28 cellular contexts compared by ENCODE assay signal in the genomic region with DNA sequence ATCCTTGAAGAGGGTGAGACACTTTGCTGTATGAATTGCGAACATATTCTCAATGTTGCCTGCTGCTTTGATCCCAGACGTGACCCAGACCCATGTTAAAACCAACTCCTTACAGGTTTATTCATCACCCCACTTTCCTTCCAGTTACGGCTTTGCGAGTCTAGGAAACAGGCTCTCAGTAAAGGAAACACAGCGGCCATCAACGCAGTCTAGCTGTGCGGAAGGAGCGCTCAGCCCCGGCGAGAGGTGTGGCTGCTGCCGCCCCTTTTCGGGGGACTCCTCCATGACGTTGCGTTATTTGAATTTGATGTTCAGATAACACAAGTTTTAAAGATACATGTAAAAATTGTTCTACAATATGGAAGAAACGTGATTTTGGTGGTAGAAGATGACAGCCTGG.
DNase-seq lines count a peak whose midpoint lies in the region; ATAC-seq, FAIRE-seq and TF ChIP-seq lines count a peak whose summit lies in the region.
"Had no signal": no experiment of that assay in that cellular context is flagged by ENCODE, and none has a peak within 500 bp of the region (broad histone marks: within the 10 kb centered on the region; RNA-seq: fewer than 3 reads in every experiment).

No MANE protein-coding gene starts in this region.

- H3K4ac ChIP-seq in mesenchymal stem cell (ENCODE audit: low read depth in 1 of 2, low read length in 2 of 2), result no peak overlapping the region

- no peaks in the 10 kb centered on the region for H3K79me1 ChIP-seq in mesenchymal stem cell (replicated peaks; ENCODE audit: low read length, poor library complexity, severe bottlenecking)

- no peaks in the 10 kb centered on the region for H3K36me3 ChIP-seq in HCT116 (ENCODE audit: control insufficient read depth in 1 of 2, insufficient read depth in 2 of 2, low read length in 2 of 2)
- no peaks in the 10 kb centered on the region for H3K36me3 ChIP-seq in astrocyte (ENCODE audit: insufficient read depth, low read length)
- H3K36me3 ChIP-seq in mesenchymal stem cell (ENCODE audit: control insufficient read depth in 1 of 2, insufficient read depth in 2 of 2, low read depth in 1 of 2, low read length in 2 of 2), result no peaks in the 10 kb centered on the region
- H3K36me3 ChIP-seq: BE2C had no signal

- TF ChIP-seq POLR2A in HCT116 (IDR thresholded peaks at IDR 0.05; ENCODE audit: borderline replicate concordance, extremely low read depth, insufficient read depth, insufficient read length), result peak; percentile 57

- TF ChIP-seq CTCF in HCT116 (IDR thresholded peaks at IDR 0.05 in 2 of 3, conservative IDR thresholded peaks at IDR 0.05 in 1 of 3; ENCODE audit: borderline replicate concordance in 1 of 3, insufficient read depth in 1 of 3, low read depth in 2 of 3, low read length in 2 of 3) (no peak), astrocyte (IDR thresholded peaks at IDR 0.05; ENCODE audit: insufficient read depth, low read depth, low read length) (no peak)

- H3K4me3 Mint-ChIP-seq in astrocyte (ENCODE audit: unreplicated experiment), result no peak overlapping the region
- no peak overlapping the region for H3K4me3 Mint-ChIP-seq in activated T-cell treated with anti-CD3 and anti-CD28 coated beads, Interleukin-2, amount 50 U/mL, for 72 hours
- H3K4me3 Mint-ChIP-seq: CD14-positive monocyte; CD4-positive, alpha-beta memory T cell; CD4-positive, CD25-positive, alpha-beta regulatory T cell; CD8-positive, alpha-beta memory T cell had no signal

- RAD21 ChIA-PET in HCT116 (lab: Charles Lee; ENCODE audit: low non-redundant PET in 1 of 2, low total read pairs in 2 of 2, uncharacterized antibody in 2 of 2, unreplicated experiment in 2 of 2), result no interaction called here

- peaks cover 1% of the 10 kb centered on the region for H3K36me3 Mint-ChIP-seq in astrocyte (ENCODE audit: low read depth, unreplicated experiment)
- H3K36me3 Mint-ChIP-seq in activated T-cell treated with anti-CD3 and anti-CD28 coated beads, Interleukin-2, amount 50 U/mL, for 72 hours (ENCODE audit: insufficient read depth in 2 of 2), result no peaks in the 10 kb centered on the region
- H3K36me3 Mint-ChIP-seq: CD14-positive monocyte; CD4-positive, alpha-beta memory T cell; CD4-positive, CD25-positive, alpha-beta regulatory T cell; CD8-positive, alpha-beta memory T cell had no signal

- H3K14ac ChIP-seq in mesenchymal stem cell (ENCODE audit: low read length in 2 of 2), result no peak overlapping the region

- H2BK15ac ChIP-seq in mesenchymal stem cell (ENCODE audit: low read depth, poor library complexity, severe bottlenecking), result no peak overlapping the region

- H4K8ac ChIP-seq in mesenchymal stem cell (ENCODE audit: low read length), result no peak overlapping the region

- H3K79me2 ChIP-seq in HCT116 (ENCODE audit: insufficient read depth, low read length), result peaks cover 13% of the 10 kb centered on the region
- H3K79me2 ChIP-seq in astrocyte (ENCODE audit: insufficient read depth, low read length), result no peaks in the 10 kb centered on the region

- H2AK5ac ChIP-seq in mesenchymal stem cell (ENCODE audit: low read length, severe bottlenecking), result peak overlapping the region; percentile 49

- WGBS in mesenchymal stem cell, result 97% methylated on average over 11 of the region's 15 CpGs

- CTCF ChIA-PET in HCT116 (lab: Charles Lee), result no interaction called here

- H3K9me3 ChIP-seq in HCT116 (ENCODE audit: control insufficient read depth in 1 of 2, insufficient read depth in 1 of 2, low read depth in 1 of 2, low read length in 2 of 2), result no peaks in the 10 kb centered on the region
- no peaks in the 10 kb centered on the region for H3K9me3 ChIP-seq in astrocyte (ENCODE audit: insufficient read depth, low read depth, low read length)
- no peaks in the 10 kb centered on the region for H3K9me3 ChIP-seq in mesenchymal stem cell (ENCODE audit: control insufficient read depth, low read length)
- H3K9me3 ChIP-seq: BE2C had no signal

- peak overlapping the region; percentile 72 to 92 for H2BK12ac ChIP-seq in mesenchymal stem cell (ENCODE audit: low read length in 2 of 2)

- H4K91ac ChIP-seq in mesenchymal stem cell (ENCODE audit: low read length), result peak overlapping the region; percentile 45

- H3K4me3 ChIP-seq in HCT116 (replicated peaks in 1 of 2; ENCODE audit: low read depth in 1 of 2, low read length in 2 of 2) (peak overlapping the region; percentile 42 to 54), astrocyte (ENCODE audit: insufficient read depth, low read depth, low read length) (no peak overlapping the region), mesenchymal stem cell (ENCODE audit: insufficient read depth in 1 of 2, low read depth in 1 of 2, low read length in 2 of 2) (no peak overlapping the region)
- H3K4me3 ChIP-seq: BLaER1, GM12878 had no signal

- H4K20me1 ChIP-seq in HCT116 (ENCODE audit: insufficient read depth) (no peaks in the 10 kb centered on the region), astrocyte (ENCODE audit: insufficient read depth, low read length) (no peaks in the 10 kb centered on the region)
- H4K20me1 ChIP-seq: BLaER1 had no signal

- H2BK120ac ChIP-seq in mesenchymal stem cell (ENCODE audit: low read depth, low read length), result no peak overlapping the region

- no peak for DNase-seq in HCT116 (ENCODE audit: low read depth, low spot score)
- no peak for DNase-seq in astrocyte (ENCODE audit: low read depth)
- DNase-seq in mesenchymal stem cell, result no peak
- DNase-seq in cerebellum (ENCODE audit: low spot score), result no peak
- no peak for DNase-seq in activated T-cell treated with anti-CD3 and anti-CD28 coated beads, Interleukin-2, amount 50 U/mL, for 72 hours
- DNase-seq: 8988T; ACHN; BE2C; C1 segment of cervical spinal cord; CD4-positive, alpha-beta memory T cell; CD4-positive, CD25-positive, alpha-beta regulatory T cell; CD8-positive, alpha-beta memory T cell; COR-L47; DMS 273 treated with DMSO at 0.1 percent for 48 hours; DMS153; DMS53; DMS79; DND-41; EL; GDM1 had no signal

- H3K4me2 ChIP-seq in HCT116 (ENCODE audit: low read length) (peak overlapping the region; percentile 76), astrocyte (ENCODE audit: low read length) (no peak overlapping the region), mesenchymal stem cell (ENCODE audit: low read length, poor library complexity, severe bottlenecking) (no peak overlapping the region)
- H3K4me2 ChIP-seq: BLaER1 had no signal

- POLR2A ChIA-PET in HCT116 (lab: Charles Lee), result interaction anchor here (1.3 to 4.3 kb wide), 4 partner anchors 10 to 85 kb away, joined by 3 to 20 read pairs (median 4); no protein-coding TSS in a partner anchor

- TF ChIP-seq RAD21 in HCT116 (IDR thresholded peaks at IDR 0.05; ENCODE audit: low read depth), result no peak

- peak overlapping the region; percentile 20 for H2BK5ac ChIP-seq in mesenchymal stem cell (ENCODE audit: low read depth, low read length, poor library complexity, severe bottlenecking)

- H3K9ac ChIP-seq in HCT116 (ENCODE audit: low read length) (peak overlapping the region; percentile 65), astrocyte (ENCODE audit: low read length) (no peak overlapping the region), mesenchymal stem cell (ENCODE audit: low read length) (no peak overlapping the region)
- H3K9ac ChIP-seq: BLaER1 had no signal

- no peaks in the 10 kb centered on the region for H3K27me3 Mint-ChIP-seq in astrocyte (ENCODE audit: low read depth, unreplicated experiment)
- no peaks in the 10 kb centered on the region for H3K27me3 Mint-ChIP-seq in activated T-cell treated with anti-CD3 and anti-CD28 coated beads, Interleukin-2, amount 50 U/mL, for 72 hours (ENCODE audit: low read depth)
- H3K27me3 Mint-ChIP-seq: CD4-positive, alpha-beta memory T cell; CD4-positive, CD25-positive, alpha-beta regulatory T cell; CD8-positive, alpha-beta memory T cell had no signal

- H3K4me1 ChIP-seq in HCT116 (ENCODE audit: control insufficient read depth in 1 of 2, insufficient read depth in 2 of 2, low read length in 2 of 2), result peaks cover 63 to 89% of the 10 kb centered on the region in 2 experiments
- H3K4me1 ChIP-seq in astrocyte (ENCODE audit: insufficient read depth, low read length), result peaks cover 18% of the 10 kb centered on the region
- H3K4me1 ChIP-seq in mesenchymal stem cell (ENCODE audit: control insufficient read depth, insufficient read depth, low read depth, low read length), result peaks cover 1% of the 10 kb centered on the region
- H3K4me1 ChIP-seq: BE2C had no signal

- H3K23ac ChIP-seq in mesenchymal stem cell (ENCODE audit: low read length in 2 of 2), result no peak overlapping the region

- no peaks in the 10 kb centered on the region for H3K27me3 ChIP-seq in HCT116 (ENCODE audit: insufficient read depth, low read length)
- H3K27me3 ChIP-seq in astrocyte (ENCODE audit: insufficient read depth, low read length), result no peaks in the 10 kb centered on the region
- H3K27me3 ChIP-seq in mesenchymal stem cell (ENCODE audit: control insufficient read depth in 1 of 2, insufficient read depth in 1 of 2, low read length in 2 of 2), result no peaks in the 10 kb centered on the region
- H3K27me3 ChIP-seq: BE2C, BLaER1 had no signal

- no peak overlapping the region for H3K27ac Mint-ChIP-seq in astrocyte (ENCODE audit: unreplicated experiment)
- H3K27ac Mint-ChIP-seq in activated T-cell treated with anti-CD3 and anti-CD28 coated beads, Interleukin-2, amount 50 U/mL, for 72 hours, result no peak overlapping the region
- H3K27ac Mint-ChIP-seq: CD14-positive monocyte; CD4-positive, alpha-beta memory T cell; CD4-positive, CD25-positive, alpha-beta regulatory T cell; CD8-positive, alpha-beta memory T cell had no signal

- FAIRE-seq in astrocyte (lab: Jason Lieb, UNC), result peak; percentile 50
- FAIRE-seq: A204.1, GM12878, GM12892, GM18507, GM19239 had no signal

- BruUV-seq in HCT116 (replicated peaks; lab: Mats Ljungman, UMichigan), result no TSS peak

- intact Hi-C loops in HCT116 (cut with micrococcal nuclease), result loop anchor here (5.0 kb wide), 1 partner anchor 108 kb away; no protein-coding TSS in a partner anchor

- H3K27ac ChIP-seq in HCT116 (ENCODE audit: low read depth, low read length), result peak overlapping the region; percentile 77
- H3K27ac ChIP-seq in astrocyte (ENCODE audit: low read depth, low read length), result no peak overlapping the region
- H3K27ac ChIP-seq in mesenchymal stem cell (ENCODE audit: low read length, poor library complexity, severe bottlenecking), result no peak overlapping the region
- H3K27ac ChIP-seq: BLaER1 had no signal

- H3K9me3 Mint-ChIP-seq in astrocyte (ENCODE audit: unreplicated experiment), result peaks cover 7% of the 10 kb centered on the region
- H3K9me3 Mint-ChIP-seq in activated T-cell treated with anti-CD3 and anti-CD28 coated beads, Interleukin-2, amount 50 U/mL, for 72 hours, result peaks cover 4 to 6% of the 10 kb centered on the region in 2 donors

- H3K4me1 Mint-ChIP-seq in astrocyte (ENCODE audit: low read depth, unreplicated experiment), result peaks cover 10% of the 10 kb centered on the region
- no peaks in the 10 kb centered on the region for H3K4me1 Mint-ChIP-seq in activated T-cell treated with anti-CD3 and anti-CD28 coated beads, Interleukin-2, amount 50 U/mL, for 72 hours (ENCODE audit: low read depth)
- H3K4me1 Mint-ChIP-seq: CD14-positive monocyte; CD4-positive, alpha-beta memory T cell; CD4-positive, CD25-positive, alpha-beta regulatory T cell; CD8-positive, alpha-beta memory T cell had no signal

- H3K18ac ChIP-seq in mesenchymal stem cell (ENCODE audit: low read depth in 1 of 2, low read length in 2 of 2), result peak overlapping the region in 1 of 2 experiments; percentile 18

- H3K9me2 ChIP-seq in HCT116 (ENCODE audit: insufficient read depth), result no peaks in the 10 kb centered on the region

- H2AFZ ChIP-seq in HCT116 (ENCODE audit: low read depth, low read length, poor library complexity, severe bottlenecking) (no peak overlapping the region), astrocyte (ENCODE audit: low read depth, low read length) (no peak overlapping the region), mesenchymal stem cell (ENCODE audit: low read depth, low read length) (no peak overlapping the region)

- ATAC-seq in HCT116, result peak; percentile 29
- no peak for ATAC-seq in activated T-cell treated with anti-CD3 and anti-CD28 coated beads, Interleukin-2, amount 50 U/mL, for 72 hours (replicated peaks in 1 of 2)
- ATAC-seq in GM18907 (IDR thresholded peaks at IDR 0.05; ENCODE audit: unreplicated experiment), result no peak
- ATAC-seq: GM12878 had no signal

Comparison
In these comparisons a context has a peak if more than half of its experiments do, and no peak if none do; other contexts are left out.
1. H3K4me3 ChIP-seq: peak in HCT116 (2 of 2); none in astrocyte (single experiment) and mesenchymal stem cell (0 of 2).